Comparison of ENCODE assay signal across 22 cellular contexts in genomic region chr12:24020391-24021163, GRCh38.
DNase-seq lines count a peak whose midpoint lies in the region; ATAC-seq, FAIRE-seq and TF ChIP-seq lines count a peak whose summit lies in the region.
"Had no signal": no experiment of that assay in that cellular context is flagged by ENCODE, and none has a peak within 500 bp of the region (broad histone marks: within the 10 kb centered on the region; RNA-seq: fewer than 3 reads in every experiment).

No MANE protein-coding gene starts in this region.

- no TSS peak for BruUV-seq in HepG2 (replicated peaks; lab: Mats Ljungman, UMichigan)

- H3K79me2 ChIP-seq in HepG2 (ENCODE audit: insufficient read depth, low read length), result peaks cover 58% of the 10 kb centered on the region

- no peak overlapping the region for H2BK120ac ChIP-seq in neuronal stem cell (ENCODE audit: low read depth, low read length)

- ATAC-seq in HepG2 (no peak), left lobe of liver (peak; percentile 78)
- no peak for ATAC-seq in activated CD4-positive, CD25-positive, alpha-beta regulatory T cell treated with anti-CD3 and anti-CD28 coated beads, Interleukin-2, amount 50 U/mL, for 24 hours

- no peak overlapping the region for H3K18ac ChIP-seq in neuronal stem cell (ENCODE audit: low read length)

- H3K79me1 ChIP-seq in neuronal stem cell (ENCODE audit: low read depth, low read length), result no peaks in the 10 kb centered on the region

- FAIRE-seq in HepG2 (lab: Jason Lieb, UNC), result no peak
- FAIRE-seq: D721Med, H54, RCC 7860 had no signal

- no peak for DNase-seq in HepG2 (ENCODE audit: low spot score)
- peak; percentile 53 for DNase-seq in left lobe of liver (ENCODE audit: low spot score)
- no peak for DNase-seq in neuronal stem cell (ENCODE audit: low spot score)
- no peak for DNase-seq in type B pancreatic cell (ENCODE audit: extremely low spot score, unreplicated experiment)
- DNase-seq in NCI-H146 treated with DMSO at 0.1 percent for 48 hours (lab: John Stamatoyannopoulos, UW; ENCODE audit: unreplicated experiment), result no peak
- no peak for DNase-seq in suprapubic skin (ENCODE audit: low spot score in 2 of 2)
- DNase-seq: ACHN; CD4-positive, CD25-positive, alpha-beta regulatory T cell; Kasumi-1; NCI-H1092 treated with DMSO at 0.1 percent for 48 hours; NCI-H1436; NCI-H187 treated with DMSO at 0.1 percent for 48 hours; NCI-H446; NCI-H524 treated with DMSO at 0.1 percent for 48 hours; NCI-H774 had no signal

- H3K36me3 ChIP-seq in liver (ENCODE audit: control insufficient read depth in 4 of 4, insufficient read depth in 3 of 4, low read depth in 1 of 4, low read length in 3 of 4), result no peaks in the 10 kb centered on the region
- peaks cover 0 to 1% of the 10 kb centered on the region in 2 experiments; a peak in 2 of 5 replicates for H3K36me3 ChIP-seq in HepG2 (replicated peaks in 1 of 2; ENCODE audit: control insufficient read depth in 1 of 2, insufficient read depth in 2 of 2, low read length in 2 of 2)
- peaks cover 0 to 2% of the 10 kb centered on the region in 2 donors for H3K36me3 ChIP-seq in neuronal stem cell (replicated peaks in 1 of 2; ENCODE audit: control insufficient read depth in 2 of 2, insufficient read depth in 2 of 2, low read length in 2 of 2)
- H3K36me3 ChIP-seq in suprapubic skin, result no peaks in the 10 kb centered on the region

- H3K4ac ChIP-seq in neuronal stem cell (ENCODE audit: low read length), result no peak overlapping the region

- no peak overlapping the region for H2BK15ac ChIP-seq in neuronal stem cell (ENCODE audit: low read length)

- H3K4me1 ChIP-seq in liver (ENCODE audit: control insufficient read depth in 4 of 4, insufficient read depth in 4 of 4, low read length in 3 of 4) (peaks cover 1 to 24% (median 7%) of the 10 kb centered on the region in 4 donors), HepG2 (ENCODE audit: insufficient read depth, low read length) (peaks cover 48% of the 10 kb centered on the region), neuronal stem cell (ENCODE audit: control insufficient read depth in 2 of 2, insufficient read depth in 1 of 2, low read depth in 1 of 2, low read length in 2 of 2) (peaks cover 8 to 18% of the 10 kb centered on the region in 2 donors), suprapubic skin (no peaks in the 10 kb centered on the region)

- H3K27ac ChIP-seq in liver (ENCODE audit: low read depth in 1 of 2, low read length in 2 of 2), result no peak overlapping the region
- no peak overlapping the region for H3K27ac ChIP-seq in HepG2 (ENCODE audit: extremely low read length, insufficient read depth, low read length)
- H3K27ac ChIP-seq in neuronal stem cell (replicated peaks; ENCODE audit: low read length), result peak overlapping the region; percentile 65
- no peak overlapping the region for H3K27ac ChIP-seq in suprapubic skin
- H3K27ac ChIP-seq: 22Rv1, HL-60 had no signal

- WGBS in liver, result 70% methylated on average over 11 of the region's 11 CpGs
- WGBS in HepG2 (ENCODE audit: low lambda C conversion rate), result 95% methylated on average over 11 of the region's 11 CpGs
- WGBS in neuronal stem cell (ENCODE audit: extremely low coverage in 2 of 2, insufficient read length in 2 of 2, insufficient replicate concordance in 1 of 2), 2 donors, result 100% methylated on average over 1 of the region's 11 CpGs; no CpG with 5 or more reads in 1 of the 2 donors
- WGBS in suprapubic skin, result 65% methylated on average over 11 of the region's 11 CpGs

- peaks cover 16% of the 10 kb centered on the region for H3K36me3 Mint-ChIP-seq in type B pancreatic cell

- no peak overlapping the region for H3K14ac ChIP-seq in neuronal stem cell (ENCODE audit: low read length)

- no peak overlapping the region for H3K4me3 Mint-ChIP-seq in type B pancreatic cell
- H3K4me3 Mint-ChIP-seq: CD4-positive, CD25-positive, alpha-beta regulatory T cell had no signal

- no peak overlapping the region for H2AK5ac ChIP-seq in neuronal stem cell (ENCODE audit: low read depth, low read length)

- H2BK12ac ChIP-seq in neuronal stem cell (ENCODE audit: low read length), result no peak overlapping the region

- POLR2A ChIA-PET in HepG2 (lab: Yijun Ruan, JAX), result no interaction called here

- H3K9me3 ChIP-seq in liver (ENCODE audit: control insufficient read depth in 4 of 4, low read length in 3 of 4), result no peaks in the 10 kb centered on the region
- H3K9me3 ChIP-seq in HepG2 (ENCODE audit: low read length), result no peaks in the 10 kb centered on the region
- peaks cover 0 to 4% of the 10 kb centered on the region in 2 donors for H3K9me3 ChIP-seq in neuronal stem cell (replicated peaks in 1 of 2; ENCODE audit: control insufficient read depth in 2 of 2, insufficient read depth in 1 of 2, low read depth in 1 of 2, low read length in 2 of 2)
- H3K9me3 ChIP-seq in suprapubic skin, result no peaks in the 10 kb centered on the region

- H2BK5ac ChIP-seq in neuronal stem cell (ENCODE audit: low read length), result no peak overlapping the region

- no peak overlapping the region for H3K23ac ChIP-seq in neuronal stem cell (ENCODE audit: low read depth, low read length, poor library complexity)

- no peak overlapping the region for H4K91ac ChIP-seq in neuronal stem cell (ENCODE audit: low read depth, low read length, poor library complexity)

- H3K4me3 ChIP-seq in liver (ENCODE audit: low read depth in 1 of 3, low read length in 3 of 3) (no peak overlapping the region), HepG2 (replicated peaks in 1 of 3; ENCODE audit: insufficient read depth in 1 of 3, low read depth in 2 of 3, low read length in 3 of 3) (no peak overlapping the region), neuronal stem cell (ENCODE audit: low read length in 2 of 2) (no peak overlapping the region), suprapubic skin (no peak overlapping the region)

- no peak overlapping the region for H3K4me2 ChIP-seq in HepG2 (ENCODE audit: low read depth, low read length)
- H3K4me2 ChIP-seq in neuronal stem cell (ENCODE audit: insufficient read depth, low read length, poor library complexity, severe bottlenecking), result no peak overlapping the region

- no peak overlapping the region for H3K9ac ChIP-seq in liver (ENCODE audit: low read depth in 1 of 2, low read length in 2 of 2)
- H3K9ac ChIP-seq in HepG2 (ENCODE audit: insufficient read depth, low read depth, low read length), result no peak overlapping the region
- no peak overlapping the region for H3K9ac ChIP-seq in neuronal stem cell (ENCODE audit: low read depth, low read length, poor library complexity)

- in situ Hi-C loops in HepG2 (cut with HindIII; ENCODE audit: extremely low pct_ligation_motif_present, low pct_unique_long_range_greater_than_20kb), result loop anchor here (25.0 kb wide), 1 partner anchor 542 kb away; no protein-coding TSS in a partner anchor

- no peak overlapping the region for H4K8ac ChIP-seq in neuronal stem cell (ENCODE audit: low read depth, low read length)

- H3K27me3 ChIP-seq in liver (ENCODE audit: control insufficient read depth in 4 of 4, insufficient read depth in 4 of 4, low read length in 3 of 4) (no peaks in the 10 kb centered on the region), HepG2 (ENCODE audit: control insufficient read depth in 1 of 2, insufficient read depth in 2 of 2, low read length in 2 of 2) (no peaks in the 10 kb centered on the region), neuronal stem cell (ENCODE audit: control insufficient read depth in 3 of 3, insufficient read depth in 3 of 3, low read depth in 1 of 3, low read length in 3 of 3) (no peaks in the 10 kb centered on the region), suprapubic skin (no peaks in the 10 kb centered on the region)

- H3K27ac Mint-ChIP-seq in type B pancreatic cell, result peak overlapping the region; percentile 22
- H3K27ac Mint-ChIP-seq: CD4-positive, CD25-positive, alpha-beta regulatory T cell had no signal

- intact Hi-C loops in HepG2 (cut with micrococcal nuclease; ENCODE audit: unreplicated experiment), result loop anchor here (10.0 kb wide), 1 partner anchor 816 kb away; no protein-coding TSS in a partner anchor

- H3K27me3 Mint-ChIP-seq in type B pancreatic cell, result peaks cover 3% of the 10 kb centered on the region
- H3K27me3 Mint-ChIP-seq: CD4-positive, CD25-positive, alpha-beta regulatory T cell had no signal

- TF ChIP-seq EP300 in HepG2 (IDR thresholded peaks at IDR 0.05; ENCODE audit: low read depth in 2 of 2, low read length in 2 of 2) (no peak), HepG2 (CRISPR knock-in tag; IDR thresholded peaks at IDR 0.05; ENCODE audit: borderline replicate concordance) (no peak), suprapubic skin (IDR thresholded peaks at IDR 0.05) (no peak)

- TF ChIP-seq POLR2A in HepG2 (IDR thresholded peaks at IDR 0.05; ENCODE audit: insufficient read depth in 1 of 2, low read depth in 2 of 2, low read length in 2 of 2) (no peak), suprapubic skin (IDR thresholded peaks at IDR 0.05) (no peak)

- peaks cover 13% of the 10 kb centered on the region for H3K9me3 Mint-ChIP-seq in type B pancreatic cell

- peaks cover 14% of the 10 kb centered on the region for H3K4me1 Mint-ChIP-seq in type B pancreatic cell (ENCODE audit: unreplicated experiment)
- H3K4me1 Mint-ChIP-seq: CD4-positive, CD25-positive, alpha-beta regulatory T cell had no signal

- no peaks in the 10 kb centered on the region for H4K20me1 ChIP-seq in HepG2 (ENCODE audit: insufficient read depth, low read length)

- TF ChIP-seq RAD21 in liver (IDR thresholded peaks at IDR 0.05) (peak in 1 of 2 donors; percentile 32), HepG2 (CRISPR knock-in tag; IDR thresholded peaks at IDR 0.05) (no peak)

- TF ChIP-seq CTCF in liver (IDR thresholded peaks at IDR 0.05; ENCODE audit: low read depth, low read length, missing input control), result no peak
- no peak for TF ChIP-seq CTCF in HepG2 (CRISPR knock-in tag; IDR thresholded peaks at IDR 0.05)
- TF ChIP-seq CTCF in type B pancreatic cell (conservative IDR thresholded peaks at IDR 0.05), result no peak
- no peak for TF ChIP-seq CTCF in suprapubic skin (IDR thresholded peaks at IDR 0.05)

- H2AFZ ChIP-seq in HepG2 (ENCODE audit: low read length) (no peak overlapping the region), neuronal stem cell (ENCODE audit: low read length) (no peak overlapping the region)

- CTCF ChIA-PET in HepG2 (lab: Yijun Ruan, JAX; ENCODE audit: low intra/inter-chr PET ratio, low total read pairs), result no interaction called here

TF ChIP-seq in liver, 16 proteins besides CTCF, POLR2A, EP300 and RAD21 (continues in another document):
- peak; percentile 30 for TF ChIP-seq HNF4G (IDR thresholded peaks at IDR 0.05)
- peak; percentile 78 for TF ChIP-seq HNF4A (conservative IDR thresholded peaks at IDR 0.05)
- TF ChIP-seq ATF3 (IDR thresholded peaks at IDR 0.05), result peak; percentile 30

TF ChIP-seq in HepG2, 621 proteins besides CTCF, POLR2A, EP300 and RAD21 (continues in another document):
- TF ChIP-seq ZNF12 (CRISPR knock-in tag; IDR thresholded peaks at IDR 0.05), result no peak
